Comparison of ENCODE assay signal across 25 cellular contexts in the genomic region with DNA sequence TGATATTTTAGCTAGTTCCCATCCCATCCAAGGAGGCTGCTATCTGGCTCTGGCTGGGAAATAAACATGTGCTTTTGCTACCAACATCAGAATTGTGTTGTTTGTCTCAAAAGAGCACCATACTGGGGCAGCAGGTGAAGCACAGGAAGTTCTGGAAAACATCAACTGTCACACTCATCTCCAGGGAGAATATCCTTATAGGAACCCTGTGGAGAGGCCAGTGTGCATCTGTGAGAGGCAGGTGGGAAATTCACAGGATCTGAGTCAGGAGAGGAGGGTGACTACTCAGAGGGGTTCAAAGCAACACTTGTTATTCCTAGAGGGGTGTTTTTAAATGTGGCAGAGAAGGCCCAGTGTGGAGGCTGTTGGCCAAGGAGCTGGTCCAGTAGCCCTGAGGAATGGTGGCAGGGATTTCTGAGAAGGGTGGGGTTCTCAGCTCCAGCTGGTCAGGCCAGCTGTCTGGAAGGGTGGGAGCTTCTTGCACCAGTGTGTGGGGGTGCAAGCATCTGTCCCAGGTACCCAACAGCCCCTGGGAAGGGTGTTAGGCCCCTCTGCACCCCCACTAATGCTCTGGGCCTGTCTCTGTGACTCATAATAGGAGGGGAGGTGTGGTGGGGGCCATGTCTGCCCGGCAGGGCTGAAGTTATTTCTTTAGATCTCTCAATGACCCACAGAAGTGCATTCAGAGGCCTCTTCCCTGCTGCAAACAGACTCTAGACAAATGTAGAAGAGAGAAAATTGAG. TPM values are rescaled to one million over a fixed set of nuclear protein-coding genes. Genes with fewer than 3 reads are reported as not detected.
DNase-seq lines count a peak whose midpoint lies in the region; ATAC-seq and TF ChIP-seq lines count a peak whose summit lies in the region.
"Had no signal": no experiment of that assay in that cellular context is flagged by ENCODE, and none has a peak within 500 bp of the region (broad histone marks: within the 10 kb centered on the region; RNA-seq: fewer than 3 reads in every experiment).

No MANE protein-coding gene starts in this region.

- peak overlapping the region; percentile 29; the same call in 1 of the 2 replicates for H2AFZ ChIP-seq in OCI-LY3 (ENCODE audit: low read depth, low read length)

- TF ChIP-seq CTCF in A673 (conservative IDR thresholded peaks at IDR 0.05; ENCODE audit: low read depth, low read length) (no peak), OCI-LY3 (IDR thresholded peaks at IDR 0.05; ENCODE audit: low read depth, low read length) (no peak), brain microvascular endothelial cell (IDR thresholded peaks at IDR 0.05; ENCODE audit: low read depth, low read length, missing control alignments) (no peak), left lung (IDR thresholded peaks at IDR 0.05) (no peak)

- H3K9me3 ChIP-seq in A673 (ENCODE audit: low read depth, low read length, poor library complexity, severe bottlenecking) (no peaks in the 10 kb centered on the region), OCI-LY3 (ENCODE audit: insufficient read depth, low read length) (no peaks in the 10 kb centered on the region), left lung (no peaks in the 10 kb centered on the region)
- H3K9me3 ChIP-seq: lower lobe of right lung, suprapubic skin had no signal

- ATAC-seq in GM18511 (IDR thresholded peaks at IDR 0.05; ENCODE audit: unreplicated experiment) = peak; percentile 14
- no peak for ATAC-seq in left lung
- no peak for ATAC-seq in GM18868 (IDR thresholded peaks at IDR 0.05; ENCODE audit: unreplicated experiment)
- no peak for ATAC-seq in GM19023 (IDR thresholded peaks at IDR 0.05; ENCODE audit: unreplicated experiment)
- ATAC-seq: naive thymus-derived CD8-positive, alpha-beta T cell had no signal

- no peak overlapping the region for H3K9ac ChIP-seq in OCI-LY3 (ENCODE audit: low read length)

- no peak overlapping the region for H3K27ac ChIP-seq in A673 (ENCODE audit: low read depth, low read length, poor library complexity, severe bottlenecking)
- H3K27ac ChIP-seq in OCI-LY3 (ENCODE audit: low read length) = no peak overlapping the region
- no peak overlapping the region for H3K27ac ChIP-seq in brain microvascular endothelial cell
- H3K27ac ChIP-seq in left lung = no peak overlapping the region
- H3K27ac ChIP-seq: coronary artery, epithelial cell of prostate, lower lobe of right lung, suprapubic skin had no signal

- H3K79me2 ChIP-seq in OCI-LY3 (ENCODE audit: low read length) = no peaks in the 10 kb centered on the region

- H3K4me2 ChIP-seq in OCI-LY3 (ENCODE audit: low read length) = peak overlapping the region; percentile 8
- H3K4me2 ChIP-seq: smooth muscle cell had no signal

- peak; percentile 26 for DNase-seq in A673 (ENCODE audit: low spot score)
- peak; percentile 80 for DNase-seq in islet precursor cell
- DNase-seq in brain microvascular endothelial cell = no peak
- DNase-seq in left lung = no peak
- DNase-seq: activated CD8-positive, alpha-beta memory T cell treated with anti-CD3 and anti-CD28 coated beads for 24 hours; activated naive CD8-positive, alpha-beta T cell treated with anti-CD3 and anti-CD28 coated beads, Interleukin-2, amount 10 ng/mL, durations not matched to agents 7 days and 5 days; glutamatergic neuron; Kasumi-1; lower lobe of right lung; naive thymus-derived CD8-positive, alpha-beta T cell; NCI-H1436; NCI-H446; posterior cingulate gyrus; SHP77; stimulated activated CD4-positive, alpha-beta T cell treated with anti-CD3 and anti-CD28 coated beads, Interleukin-4, amount 100 ng/mL, for 24 hours; T-helper 2 cell had no signal

- no peaks in the 10 kb centered on the region for H3K27me3 ChIP-seq in A673 (replicated peaks; ENCODE audit: insufficient read depth, low read depth, low read length, poor library complexity)
- H3K27me3 ChIP-seq in OCI-LY3 (ENCODE audit: low read depth, low read length) = no peaks in the 10 kb centered on the region
- no peaks in the 10 kb centered on the region for H3K27me3 ChIP-seq in brain microvascular endothelial cell (replicated peaks)
- no peaks in the 10 kb centered on the region for H3K27me3 ChIP-seq in left lung
- H3K27me3 ChIP-seq: suprapubic skin had no signal

- CTCF ChIA-PET in A673 (lab: Charles Lee) = no interaction called here

- in situ Hi-C loops in brain microvascular endothelial cell (cut with HindIII; ENCODE audit: low pct_ligation_motif_present, low sequenced_read_pairs) = no loop called here

- H3K4me1 ChIP-seq in A673 (ENCODE audit: insufficient read depth, low read length, poor library complexity, severe bottlenecking) (no peaks in the 10 kb centered on the region), OCI-LY3 (ENCODE audit: low read length) (peaks cover 16% of the 10 kb centered on the region), left lung (peaks cover 5% of the 10 kb centered on the region in 2 donors)
- H3K4me1 ChIP-seq: suprapubic skin had no signal

- BruUV-seq in A673 (replicated peaks; lab: Mats Ljungman, UMichigan) = no TSS peak

- H3K36me3 ChIP-seq in A673 (ENCODE audit: insufficient read depth, low read length, poor library complexity, severe bottlenecking) = no peaks in the 10 kb centered on the region
- no peaks in the 10 kb centered on the region for H3K36me3 ChIP-seq in OCI-LY3 (replicated peaks; ENCODE audit: low read depth, low read length)
- no peaks in the 10 kb centered on the region for H3K36me3 ChIP-seq in brain microvascular endothelial cell (replicated peaks)
- no peaks in the 10 kb centered on the region for H3K36me3 ChIP-seq in left lung
- H3K36me3 ChIP-seq: lower lobe of right lung, suprapubic skin had no signal

- H3K4me3 ChIP-seq in A673 (ENCODE audit: low read depth, low read length, poor library complexity, severe bottlenecking) (no peak overlapping the region), OCI-LY3 (ENCODE audit: low read length) (no peak overlapping the region), brain microvascular endothelial cell (ENCODE audit: low read depth, low read length) (no peak overlapping the region), left lung (no peak overlapping the region)
- H3K4me3 ChIP-seq: coronary artery, lower lobe of right lung, smooth muscle cell, suprapubic skin had no signal

- H4K20me1 ChIP-seq in OCI-LY3 (ENCODE audit: insufficient read depth, low read length) = no peaks in the 10 kb centered on the region

- POLR2A ChIA-PET in A673 (lab: Charles Lee; ENCODE audit: low non-redundant PET) = no interaction called here

- intact Hi-C loops in A673 (cut with micrococcal nuclease; ENCODE audit: unreplicated experiment) (no loop called here), left lung (cut with DNase I) (no loop called here)

RNA-seq across cellular contexts. Expression of gene RPSA, which starts 28.7 kb away (rescaled TPM):
- total RNA-seq in A673 (2021) (944 and 994 TPM in 2 replicates), left lung (1,000 to 10,000 TPM in 1 of 2 donors, 100 to 1,000 TPM in 1; 738 to 1,176 TPM)

RNA-seq across cellular contexts. Expression of gene MOBP, which starts 32.3 kb away (rescaled TPM):
- total RNA-seq in A673 (2021) (0.19 and 0.22 TPM in 2 replicates), left lung (under 1 TPM; 0.09 to 0.16 TPM)
- total RNA-seq: activated naive CD8-positive, alpha-beta T cell treated with anti-CD3 and anti-CD28 coated beads, Interleukin-2, amount 10 ng/mL, durations not matched to agents 7 days and 5 days; activated T-helper 1 cell treated with anti-CD3 and anti-CD28 coated beads, Interleukin-12 subunit alpha, Interleukin-12 subunit beta, Interleukin-2, Interleukin-4 antibody, amounts not matched to agents 30 ng/mL and 10 ng/mL and 1 ng/mL, durations not matched to agents 14 hours and 24 hours and 36 hours; naive thymus-derived CD8-positive, alpha-beta T cell; smooth muscle cell; suprapubic skin had no signal

RNA-seq across cellular contexts. Expression of gene SLC25A38, which starts 52.0 kb away (rescaled TPM):
- 13.7 and 15.6 TPM in 2 replicates for total RNA-seq in A673 (2021)
- total RNA-seq in left lung = 10 to 100 TPM; 28.9 to 33.7 TPM

Comparison
In these comparisons a context has a peak if more than half of its experiments do, and no peak if none do; other contexts are left out.
1. DNase-seq: peak in A673 (single experiment) and islet precursor cell (single experiment); none in brain microvascular endothelial cell (single experiment) and left lung (0 of 2).